In the genomic region with DNA sequence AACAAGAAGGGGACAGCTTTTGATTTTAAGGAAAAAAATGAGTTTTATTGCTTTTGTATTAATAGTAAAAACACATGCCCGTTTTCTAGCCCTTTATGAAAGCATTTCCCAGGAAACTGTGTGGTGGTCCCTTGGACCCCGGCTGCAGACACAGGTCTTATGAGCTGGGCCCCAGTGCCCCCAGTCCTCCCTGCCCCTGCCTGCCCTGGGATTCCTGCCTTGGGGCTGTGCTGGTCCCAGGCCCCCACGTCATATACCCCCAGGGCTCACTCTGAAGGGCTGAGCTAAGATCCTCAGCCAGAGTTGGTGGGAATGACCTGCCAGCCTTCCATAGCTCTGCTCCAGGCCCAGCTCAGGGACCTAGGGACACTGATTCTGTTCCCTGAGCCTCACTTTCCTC, we compare ENCODE assay signal across 15 cellular contexts. TPM values are rescaled to one million over a fixed set of nuclear protein-coding genes. Genes with fewer than 3 reads are reported as not detected.
DNase-seq lines count a peak whose midpoint lies in the region; ATAC-seq and TF ChIP-seq lines count a peak whose summit lies in the region.
"Had no signal": no experiment of that assay in that cellular context is flagged by ENCODE, and none has a peak within 500 bp of the region (broad histone marks: within the 10 kb centered on the region; RNA-seq: fewer than 3 reads in every experiment).

No MANE protein-coding gene starts in this region.

- H3K9me3 ChIP-seq in lower lobe of right lung (no peaks in the 10 kb centered on the region), subcutaneous abdominal adipose tissue (ENCODE audit: control insufficient read depth in 5 of 5, low read length in 5 of 5) (no peaks in the 10 kb centered on the region)
- H3K9me3 ChIP-seq: BE2C had no signal

- ATAC-seq in stimulated activated naive CD8-positive, alpha-beta T cell treated with anti-CD3 and anti-CD28 coated beads, Interleukin-15, amount 100 ng/mL, for 72 hours, result no peak
- no peak for ATAC-seq in lower lobe of right lung
- ATAC-seq in naive thymus-derived CD8-positive, alpha-beta T cell, result no peak
- ATAC-seq: GM23338 had no signal

- H3K27ac Mint-ChIP-seq in stimulated activated naive CD8-positive, alpha-beta T cell treated with anti-CD3 and anti-CD28 coated beads, Interleukin-15, Interleukin-2, amounts not matched to agents 100 ng/mL and 50 ng/mL, for 24 hours, result peak overlapping the region; percentile 36
- H3K27ac Mint-ChIP-seq in stimulated activated naive CD8-positive, alpha-beta T cell treated with anti-CD3 and anti-CD28 coated beads, Interleukin-15, amount 100 ng/mL, for 72 hours, result peak overlapping the region in 1 of 2 donors; percentile 19
- H3K27ac Mint-ChIP-seq in naive thymus-derived CD8-positive, alpha-beta T cell, result no peak overlapping the region
- no peak overlapping the region for H3K27ac Mint-ChIP-seq in activated naive CD8-positive, alpha-beta T cell treated with anti-CD3 and anti-CD28 coated beads for 36 hours
- H3K27ac Mint-ChIP-seq: GM23338, H9 had no signal

- DNase-seq in stimulated activated naive CD8-positive, alpha-beta T cell treated with anti-CD3 and anti-CD28 coated beads, Interleukin-15, amount 100 ng/mL, for 72 hours, result no peak
- DNase-seq in lower lobe of right lung (peak; percentile 20), midbrain (lab: John Stamatoyannopoulos, UW) (no peak)
- no peak for DNase-seq in naive thymus-derived CD8-positive, alpha-beta T cell
- DNase-seq in activated naive CD8-positive, alpha-beta T cell treated with anti-CD3 and anti-CD28 coated beads for 36 hours, result no peak
- DNase-seq: BE2C; CD4-positive, alpha-beta memory T cell; DMS79 treated with DMSO at 0.1 percent for 48 hours; EL; H9 had no signal

- no peaks in the 10 kb centered on the region for H3K27me3 ChIP-seq in lower lobe of right lung (ENCODE audit: low read depth)
- no peaks in the 10 kb centered on the region for H3K27me3 ChIP-seq in subcutaneous abdominal adipose tissue (ENCODE audit: control insufficient read depth in 5 of 5, insufficient read depth in 4 of 5, low read length in 5 of 5)
- H3K27me3 ChIP-seq: BE2C had no signal

- POLR2A ChIA-PET in naive thymus-derived CD8-positive, alpha-beta T cell (lab: Charles Lee), result no interaction called here

- H3K36me3 Mint-ChIP-seq in stimulated activated naive CD8-positive, alpha-beta T cell treated with anti-CD3 and anti-CD28 coated beads, Interleukin-15, Interleukin-2, amounts not matched to agents 100 ng/mL and 50 ng/mL, for 24 hours (ENCODE audit: low read depth), result peaks cover 23% of the 10 kb centered on the region
- H3K36me3 Mint-ChIP-seq in naive thymus-derived CD8-positive, alpha-beta T cell, result peaks cover 0 to 64% (median 10%) of the 10 kb centered on the region in 3 donors
- H3K36me3 Mint-ChIP-seq in activated naive CD8-positive, alpha-beta T cell treated with anti-CD3 and anti-CD28 coated beads for 36 hours, result peaks cover 7% of the 10 kb centered on the region

- intact Hi-C loops in lower lobe of right lung (cut with DNase I), result no loop called here

- H3K27me3 Mint-ChIP-seq in stimulated activated naive CD8-positive, alpha-beta T cell treated with anti-CD3 and anti-CD28 coated beads, Interleukin-15, Interleukin-2, amounts not matched to agents 100 ng/mL and 50 ng/mL, for 24 hours, result no peaks in the 10 kb centered on the region
- no peaks in the 10 kb centered on the region for H3K27me3 Mint-ChIP-seq in stimulated activated naive CD8-positive, alpha-beta T cell treated with anti-CD3 and anti-CD28 coated beads, Interleukin-15, amount 100 ng/mL, for 72 hours
- no peaks in the 10 kb centered on the region for H3K27me3 Mint-ChIP-seq in naive thymus-derived CD8-positive, alpha-beta T cell
- no peaks in the 10 kb centered on the region for H3K27me3 Mint-ChIP-seq in activated naive CD8-positive, alpha-beta T cell treated with anti-CD3 and anti-CD28 coated beads for 36 hours
- H3K27me3 Mint-ChIP-seq: CD4-positive, alpha-beta memory T cell had no signal

- no peaks in the 10 kb centered on the region for H3K9me3 Mint-ChIP-seq in stimulated activated naive CD8-positive, alpha-beta T cell treated with anti-CD3 and anti-CD28 coated beads, Interleukin-15, Interleukin-2, amounts not matched to agents 100 ng/mL and 50 ng/mL, for 24 hours
- no peaks in the 10 kb centered on the region for H3K9me3 Mint-ChIP-seq in stimulated activated naive CD8-positive, alpha-beta T cell treated with anti-CD3 and anti-CD28 coated beads, Interleukin-15, amount 100 ng/mL, for 72 hours
- no peaks in the 10 kb centered on the region for H3K9me3 Mint-ChIP-seq in naive thymus-derived CD8-positive, alpha-beta T cell
- H3K9me3 Mint-ChIP-seq in activated naive CD8-positive, alpha-beta T cell treated with anti-CD3 and anti-CD28 coated beads for 36 hours, result no peaks in the 10 kb centered on the region
- H3K9me3 Mint-ChIP-seq: GM23338, H9 had no signal

- peak overlapping the region in 2 of 5 donors; percentile 15 to 43 for H3K9ac ChIP-seq in subcutaneous abdominal adipose tissue (ENCODE audit: low read length in 5 of 5)

- no peak overlapping the region for H3K4me3 ChIP-seq in lower lobe of right lung
- H3K4me3 ChIP-seq in subcutaneous abdominal adipose tissue (ENCODE audit: low read depth in 1 of 5, low read length in 5 of 5), result no peak overlapping the region
- H3K4me3 ChIP-seq: GM23338 had no signal

- H3K36me3 ChIP-seq in lower lobe of right lung, result peaks cover 95% of the 10 kb centered on the region
- peaks cover 0 to 92% (median 86%) of the 10 kb centered on the region in 5 donors for H3K36me3 ChIP-seq in subcutaneous abdominal adipose tissue (ENCODE audit: control insufficient read depth in 5 of 5, insufficient read depth in 5 of 5, low read length in 5 of 5)

- H3K4me1 ChIP-seq in lower lobe of right lung (peaks cover 11% of the 10 kb centered on the region), subcutaneous abdominal adipose tissue (ENCODE audit: control insufficient read depth in 5 of 5, insufficient read depth in 5 of 5, low read length in 5 of 5) (peaks cover 0 to 59% (median 25%) of the 10 kb centered on the region in 5 donors)

- H3K4me3 Mint-ChIP-seq in stimulated activated naive CD8-positive, alpha-beta T cell treated with anti-CD3 and anti-CD28 coated beads, Interleukin-15, Interleukin-2, amounts not matched to agents 100 ng/mL and 50 ng/mL, for 24 hours, result no peak overlapping the region
- H3K4me3 Mint-ChIP-seq in stimulated activated naive CD8-positive, alpha-beta T cell treated with anti-CD3 and anti-CD28 coated beads, Interleukin-15, amount 100 ng/mL, for 72 hours, result no peak overlapping the region
- H3K4me3 Mint-ChIP-seq in naive thymus-derived CD8-positive, alpha-beta T cell, result no peak overlapping the region
- no peak overlapping the region for H3K4me3 Mint-ChIP-seq in activated naive CD8-positive, alpha-beta T cell treated with anti-CD3 and anti-CD28 coated beads for 36 hours
- H3K4me3 Mint-ChIP-seq: CD4-positive, alpha-beta memory T cell; GM23338; H9 had no signal

- peak overlapping the region; percentile 54 for H3K27ac ChIP-seq in VCaP
- no peak overlapping the region for H3K27ac ChIP-seq in lower lobe of right lung
- H3K27ac ChIP-seq in subcutaneous abdominal adipose tissue (ENCODE audit: low read depth, low read length), result peak overlapping the region; percentile 30
- H3K27ac ChIP-seq: C4-2B had no signal

- TF ChIP-seq CTCF in VCaP (conservative IDR thresholded peaks at IDR 0.05) (no peak), lower lobe of right lung (IDR thresholded peaks at IDR 0.05) (no peak)

- no peaks in the 10 kb centered on the region for H3K4me1 Mint-ChIP-seq in stimulated activated naive CD8-positive, alpha-beta T cell treated with anti-CD3 and anti-CD28 coated beads, Interleukin-15, Interleukin-2, amounts not matched to agents 100 ng/mL and 50 ng/mL, for 24 hours (ENCODE audit: low read depth)
- peaks cover 6% of the 10 kb centered on the region for H3K4me1 Mint-ChIP-seq in stimulated activated naive CD8-positive, alpha-beta T cell treated with anti-CD3 and anti-CD28 coated beads, Interleukin-15, amount 100 ng/mL, for 72 hours
- H3K4me1 Mint-ChIP-seq in naive thymus-derived CD8-positive, alpha-beta T cell, result peaks cover 3 to 9% (median 5%) of the 10 kb centered on the region in 4 donors
- H3K4me1 Mint-ChIP-seq in activated naive CD8-positive, alpha-beta T cell treated with anti-CD3 and anti-CD28 coated beads for 36 hours, result no peaks in the 10 kb centered on the region
- H3K4me1 Mint-ChIP-seq: CD4-positive, alpha-beta memory T cell had no signal

RNA-seq across cellular contexts. Expression of a gene that starts 30.8 kb away (rescaled TPM):
- 1.1 TPM for total RNA-seq in lower lobe of right lung
- under 1 TPM; 0.47 to 0.74 TPM for total RNA-seq in naive thymus-derived CD8-positive, alpha-beta T cell
- 1 to 10 TPM in 1 of 3 donors, under 1 TPM in 2; 0.08 to 1.0 (median 0.82) TPM for polyA plus RNA-seq in naive thymus-derived CD8-positive, alpha-beta T cell
- total RNA-seq in activated naive CD8-positive, alpha-beta T cell treated with anti-CD3 and anti-CD28 coated beads for 36 hours, result 10 to 100 TPM; 71.5 to 74.1 TPM

RNA-seq across cellular contexts. Expression of a gene that starts 44.9 kb away (rescaled TPM):
- total RNA-seq in lower lobe of right lung, result 85.2 TPM
- 10 to 100 TPM; 53.8 to 56.2 TPM for total RNA-seq in naive thymus-derived CD8-positive, alpha-beta T cell
- 1 to 10 TPM; 1.5 to 2.9 (median 2.0) TPM for polyA plus RNA-seq in naive thymus-derived CD8-positive, alpha-beta T cell
- 10 to 100 TPM; 25.1 to 27.6 TPM for total RNA-seq in activated naive CD8-positive, alpha-beta T cell treated with anti-CD3 and anti-CD28 coated beads for 36 hours

Comparison
In these comparisons a context has a peak if more than half of its experiments do, and no peak if none do; other contexts are left out.
1. RNA of a gene that starts 30.8 kb away (total RNA-seq): 71.5 to 74.1 TPM in activated naive CD8-positive, alpha-beta T cell treated with anti-CD3 and anti-CD28 coated beads for 36 hours; 1.1 TPM in lower lobe of right lung (single experiment) and 0.47 to 0.74 TPM in naive thymus-derived CD8-positive, alpha-beta T cell; every median in the first group is over 10 times any median in the second.